28 cellular contexts compared by ENCODE assay signal in genomic region chr2:205745661-205746407, GRCh38.
A peak's percentile ranks its signal among the peaks of the same experiment; 100 is the strongest.
DNase-seq lines count a peak whose midpoint lies in the region; FAIRE-seq and TF ChIP-seq lines count a peak whose summit lies in the region.
"Had no signal": no experiment of that assay in that cellular context is flagged by ENCODE, and none has a peak within 500 bp of the region (broad histone marks: within the 10 kb centered on the region; RNA-seq: fewer than 3 reads in every experiment).

No MANE protein-coding gene starts in this region.

- intact Hi-C loops in vagina (cut with DNase I), result no loop called here

- no peaks in the 10 kb centered on the region for H3K9me3 ChIP-seq in vagina
- H3K9me3 ChIP-seq: Caco-2, heart right ventricle, upper lobe of left lung had no signal

- H3K9me3 Mint-ChIP-seq in nephron, result no peaks in the 10 kb centered on the region
- no peaks in the 10 kb centered on the region for H3K9me3 Mint-ChIP-seq in activated naive CD8-positive, alpha-beta T cell treated with anti-CD3 and anti-CD28 coated beads for 36 hours
- H3K9me3 Mint-ChIP-seq: activated CD4-positive, alpha-beta T cell treated with anti-CD3 and anti-CD28 coated beads, Interleukin-2, amount 10 ng/mL, durations not matched to agents 24 days and 14 days; activated naive CD4-positive, alpha-beta T cell treated with anti-CD3 and anti-CD28 coated beads, Interleukin-2, amount 50 U/mL, for 72 hours; CD14-positive monocyte; natural killer cell had no signal

- H3K27ac Mint-ChIP-seq in nephron, result peak overlapping the region; percentile 25 to 98 (median 82)
- no peak overlapping the region for H3K27ac Mint-ChIP-seq in activated naive CD8-positive, alpha-beta T cell treated with anti-CD3 and anti-CD28 coated beads for 36 hours
- H3K27ac Mint-ChIP-seq: activated CD4-positive, alpha-beta T cell treated with anti-CD3 and anti-CD28 coated beads, Interleukin-2, amount 10 ng/mL, durations not matched to agents 24 days and 14 days; natural killer cell had no signal

- H3K36me3 ChIP-seq in vagina, result peaks cover 0 to 14% of the 10 kb centered on the region in 2 donors

- FAIRE-seq in HTR-8/SVneo (lab: Jason Lieb, UNC), result no peak

- DNase-seq in NCI-H82 (lab: John Stamatoyannopoulos, UW) (peak; percentile 47), NCI-H82 treated with DMSO at 0.1 percent for 48 hours (lab: John Stamatoyannopoulos, UW; ENCODE audit: unreplicated experiment) (no peak), epithelial cell of prostate (ENCODE audit: low read depth, low spot score) (no peak), vagina (ENCODE audit: extremely low spot score in 2 of 2) (no peak), HTR-8/SVneo (ENCODE audit: insufficient read length, low spot score) (no peak), iPS-NIHi11 (ENCODE audit: low spot score) (no peak)
- DNase-seq in activated naive CD8-positive, alpha-beta T cell treated with anti-CD3 and anti-CD28 coated beads for 36 hours, result no peak
- DNase-seq: activated CD4-positive, alpha-beta T cell treated with anti-CD3 and anti-CD28 coated beads, Interleukin-2, amount 10 ng/mL, durations not matched to agents 24 days and 14 days; activated effector memory CD4-positive, alpha-beta T cell treated with Interleukin-2 at 50 U/mL for 16 hours; activated T-cell treated with anti-CD3 and anti-CD28 coated beads, Interleukin-2, amount 50 U/mL, for 1 hour; Caco-2; heart right ventricle; KBM-7; kidney glomerular epithelial cell; natural killer cell; NCI-H1092 treated with DMSO at 0.1 percent for 48 hours; NCI-H187; NCI-H510A treated with DMSO at 0.1 percent for 48 hours; OCI-M1; stimulated activated CD4-positive, alpha-beta T cell treated with anti-CD3 and anti-CD28 coated beads, Interleukin-15, amount 100 ng/mL, for 24 hours; stimulated activated CD4-positive, alpha-beta T cell treated with anti-CD3 and anti-CD28 coated beads, Interleukin-4, amount 100 ng/mL, for 4 hours; T-helper 9 cell; WERI-Rb-1 had no signal

- no peak overlapping the region for H3K4me3 Mint-ChIP-seq in nephron
- no peak overlapping the region for H3K4me3 Mint-ChIP-seq in activated naive CD8-positive, alpha-beta T cell treated with anti-CD3 and anti-CD28 coated beads for 36 hours
- H3K4me3 Mint-ChIP-seq: activated CD4-positive, alpha-beta T cell treated with anti-CD3 and anti-CD28 coated beads, Interleukin-2, amount 10 ng/mL, durations not matched to agents 24 days and 14 days; CD14-positive monocyte; natural killer cell had no signal

- H3K4me1 ChIP-seq in vagina, result peaks cover 32% of the 10 kb centered on the region
- H3K4me1 ChIP-seq: heart right ventricle had no signal

- H3K27ac ChIP-seq in epithelial cell of prostate, result peak overlapping the region; percentile 91
- H3K27ac ChIP-seq in vagina, result peak overlapping the region; percentile 42
- H3K27ac ChIP-seq: 22Rv1, heart right ventricle, WERI-Rb-1 had no signal

- TF ChIP-seq POLR2A in vagina (IDR thresholded peaks at IDR 0.05), result no peak

- H3K27me3 Mint-ChIP-seq in nephron (ENCODE audit: low read depth), result peaks cover 4% of the 10 kb centered on the region
- H3K27me3 Mint-ChIP-seq in activated naive CD8-positive, alpha-beta T cell treated with anti-CD3 and anti-CD28 coated beads for 36 hours, result peaks cover 14% of the 10 kb centered on the region

- H3K4me1 Mint-ChIP-seq in nephron, result peaks cover 49% of the 10 kb centered on the region
- H3K4me1 Mint-ChIP-seq in activated naive CD8-positive, alpha-beta T cell treated with anti-CD3 and anti-CD28 coated beads for 36 hours, result no peaks in the 10 kb centered on the region
- H3K4me1 Mint-ChIP-seq: activated CD4-positive, alpha-beta T cell treated with anti-CD3 and anti-CD28 coated beads, Interleukin-2, amount 10 ng/mL, durations not matched to agents 24 days and 14 days; natural killer cell had no signal

- H3K27me3 ChIP-seq in vagina, result no peaks in the 10 kb centered on the region
- H3K27me3 ChIP-seq: heart right ventricle, upper lobe of left lung had no signal

- no peak overlapping the region for H3K4me3 ChIP-seq in vagina
- H3K4me3 ChIP-seq: heart right ventricle, upper lobe of left lung had no signal

- H3K36me3 Mint-ChIP-seq in nephron (ENCODE audit: low read depth), result peaks cover 81% of the 10 kb centered on the region
- H3K36me3 Mint-ChIP-seq in activated naive CD8-positive, alpha-beta T cell treated with anti-CD3 and anti-CD28 coated beads for 36 hours, result no peaks in the 10 kb centered on the region
- H3K36me3 Mint-ChIP-seq: activated naive CD4-positive, alpha-beta T cell treated with anti-CD3 and anti-CD28 coated beads, Interleukin-2, amount 50 U/mL, for 72 hours; CD14-positive monocyte; natural killer cell had no signal

- TF ChIP-seq CTCF in nephron (IDR thresholded peaks at IDR 0.05; ENCODE audit: unreplicated experiment in 3 of 3) (no peak), vagina (IDR thresholded peaks at IDR 0.05) (no peak)
